ENCODE assay signal across 8 cellular contexts in the genomic region with DNA sequence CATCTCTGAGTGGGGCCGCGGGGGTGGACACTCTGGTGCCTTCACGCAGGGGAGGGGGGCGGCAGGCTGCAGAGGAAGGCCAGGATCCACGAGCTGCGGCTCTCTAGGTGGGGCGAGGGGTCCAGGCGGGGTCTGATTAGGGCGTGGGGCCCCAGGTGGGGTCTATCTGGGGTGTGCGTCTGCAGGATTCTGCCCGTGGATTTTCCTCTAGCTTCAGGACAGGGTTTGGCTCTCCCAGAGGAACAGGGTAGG. TPM values are rescaled to one million over a fixed set of nuclear protein-coding genes. Genes with fewer than 3 reads are reported as not detected.
A peak's percentile ranks its signal among the peaks of the same experiment; 100 is the strongest.
DNase-seq lines count a peak whose midpoint lies in the region; ATAC-seq and TF ChIP-seq lines count a peak whose summit lies in the region.

No MANE protein-coding gene starts in this region.

- H3K4me3 ChIP-seq in CD4-positive, CD25-positive, alpha-beta regulatory T cell (ENCODE audit: low read depth, low read length), result peak overlapping the region; percentile 60
- H3K4me3 ChIP-seq in HUES64 (ENCODE audit: low read length) (peak overlapping the region; percentile 86), colonic mucosa (peak overlapping the region; percentile 50), muscle layer of colon (ENCODE audit: low read depth in 1 of 2, low read length in 2 of 2) (peak overlapping the region; percentile 55 to 68)

- no peaks in the 10 kb centered on the region for H3K36me3 Mint-ChIP-seq in CD4-positive, CD25-positive, alpha-beta regulatory T cell

- H3K4me3 Mint-ChIP-seq in CD4-positive, CD25-positive, alpha-beta regulatory T cell, result peak overlapping the region; percentile 87 to 90 (median 89)

- H3K27me3 Mint-ChIP-seq in CD4-positive, CD25-positive, alpha-beta regulatory T cell, result peaks cover 5% of the 10 kb centered on the region

- H3K36me3 ChIP-seq in CD4-positive, CD25-positive, alpha-beta regulatory T cell (ENCODE audit: control insufficient read depth, insufficient read depth, low read length), result no peaks in the 10 kb centered on the region
- H3K36me3 ChIP-seq in HUES64 (ENCODE audit: insufficient read depth, low read length) (peaks cover 29% of the 10 kb centered on the region), colonic mucosa (peaks cover 13% of the 10 kb centered on the region), muscle layer of colon (ENCODE audit: insufficient read depth, low read length) (peaks cover 16% of the 10 kb centered on the region)

- DNase-seq in CD4-positive, CD25-positive, alpha-beta regulatory T cell, result no peak
- no peak for DNase-seq in colonic mucosa
- no peak for DNase-seq in hippocampal formation (lab: John Stamatoyannopoulos, UW)

- WGBS in HUES64, result 17% methylated on average over 11 of the region's 11 CpGs

- no peaks in the 10 kb centered on the region for H3K9me3 ChIP-seq in CD4-positive, CD25-positive, alpha-beta regulatory T cell (ENCODE audit: control insufficient read depth in 2 of 2, low read length in 2 of 2)
- H3K9me3 ChIP-seq in HUES64 (ENCODE audit: insufficient read depth, low read depth, low read length) (0 out of 2 replicates have a peak, but pooled peaks cover 3% of the 10 kb centered on the region), colonic mucosa (no peaks in the 10 kb centered on the region), muscle layer of colon (ENCODE audit: low read length) (no peaks in the 10 kb centered on the region)

- peak overlapping the region; percentile 77 for H3K9ac ChIP-seq in HUES64 (ENCODE audit: low read depth, low read length)
- H3K9ac ChIP-seq in colonic mucosa (ENCODE audit: low read depth in 2 of 2, low read length in 2 of 2), result peak overlapping the region; percentile 57 to 71
- peak overlapping the region; percentile 33 for H3K9ac ChIP-seq in muscle layer of colon (ENCODE audit: low read length)

- H3K27ac ChIP-seq in CD4-positive, CD25-positive, alpha-beta regulatory T cell (ENCODE audit: insufficient read depth, low read length, poor library complexity, severe bottlenecking), result peak overlapping the region; percentile 23
- no peak overlapping the region for H3K27ac ChIP-seq in HUES64 (ENCODE audit: low read depth, low read length)
- H3K27ac ChIP-seq in colonic mucosa, result no peak overlapping the region
- H3K27ac ChIP-seq in muscle layer of colon (ENCODE audit: low read depth, low read length), result peak overlapping the region; percentile 67

- no peak for TF ChIP-seq CTCF in colonic mucosa (IDR thresholded peaks at IDR 0.05)

- no peak for ATAC-seq in CD4-positive, CD25-positive, alpha-beta regulatory T cell (ENCODE audit: low read depth in 2 of 2)
- ATAC-seq in GM18861 (IDR thresholded peaks at IDR 0.05; ENCODE audit: unreplicated experiment), result no peak
- ATAC-seq in HG03025 (IDR thresholded peaks at IDR 0.05; ENCODE audit: low FRiP score, unreplicated experiment), result no peak
- ATAC-seq in HG02840 (IDR thresholded peaks at IDR 0.05; ENCODE audit: low FRiP score, unreplicated experiment), result no peak

- H3K4me1 ChIP-seq in CD4-positive, CD25-positive, alpha-beta regulatory T cell (ENCODE audit: control insufficient read depth, insufficient read depth, low read length, poor library complexity, severe bottlenecking), result peaks cover 26% of the 10 kb centered on the region
- H3K4me1 ChIP-seq in HUES64 (ENCODE audit: insufficient read depth, low read length) (peaks cover 10% of the 10 kb centered on the region; the same call in 1 of the 2 replicates), colonic mucosa (peaks cover 12% of the 10 kb centered on the region), muscle layer of colon (ENCODE audit: insufficient read depth, low read length) (peaks cover 17% of the 10 kb centered on the region)

- peaks cover 0 to 34% (median 14%) of the 10 kb centered on the region in 4 donors for H3K4me1 Mint-ChIP-seq in CD4-positive, CD25-positive, alpha-beta regulatory T cell

- intact Hi-C loops in colonic mucosa (cut with DNase I), result no loop called here

- H3K9me3 Mint-ChIP-seq in CD4-positive, CD25-positive, alpha-beta regulatory T cell, result peaks cover 0 to 3% (median under 1%) of the 10 kb centered on the region in 7 donors

- H3K27me3 ChIP-seq in CD4-positive, CD25-positive, alpha-beta regulatory T cell (ENCODE audit: control insufficient read depth, insufficient read depth, low read length), result no peaks in the 10 kb centered on the region
- H3K27me3 ChIP-seq in HUES64 (ENCODE audit: insufficient read depth, low read length), result 0 out of 2 replicates have a peak, but pooled peaks cover 3% of the 10 kb centered on the region
- H3K27me3 ChIP-seq in colonic mucosa, result no peaks in the 10 kb centered on the region
- H3K27me3 ChIP-seq in muscle layer of colon (ENCODE audit: control insufficient read depth in 1 of 2, insufficient read depth in 2 of 2, low read length in 2 of 2), result no peaks in the 10 kb centered on the region

- peak overlapping the region; percentile 76 to 86 (median 85) for H3K27ac Mint-ChIP-seq in CD4-positive, CD25-positive, alpha-beta regulatory T cell

RNA-seq across cellular contexts. Expression of gene JMJD4, which starts 6.3 kb away (rescaled TPM):
- total RNA-seq in CD4-positive, CD25-positive, alpha-beta regulatory T cell, result 9.7 TPM
- 10 to 100 TPM; 22.3 to 28.9 (median 26.8) TPM for polyA plus RNA-seq in CD4-positive, CD25-positive, alpha-beta regulatory T cell
- polyA plus RNA-seq in HUES64 (2013, experiment 1 of 2), result 15.3 TPM
- polyA plus RNA-seq in HUES64 (2013, experiment 2 of 2), result 12.3 TPM
- 10 to 100 TPM in 1 of 2 donors, 1 to 10 TPM in 1; 9.0 to 16.0 TPM for total RNA-seq in colonic mucosa

RNA-seq across cellular contexts. Expression of gene SNAP47, which starts 6.4 kb away (rescaled TPM):
- total RNA-seq in CD4-positive, CD25-positive, alpha-beta regulatory T cell, result 26.3 TPM
- 10 to 100 TPM; 47.0 to 60.1 (median 52.0) TPM for polyA plus RNA-seq in CD4-positive, CD25-positive, alpha-beta regulatory T cell
- polyA plus RNA-seq in HUES64 (2013, experiment 1 of 2), result 31.6 TPM
- polyA plus RNA-seq in HUES64 (2013, experiment 2 of 2), result 30.1 TPM
- 10 to 100 TPM; 19.0 to 28.0 TPM for total RNA-seq in colonic mucosa

Comparison
In these comparisons a context has a peak if more than half of its experiments do, and no peak if none do; other contexts are left out.
1. H3K27ac ChIP-seq: peak in CD4-positive, CD25-positive, alpha-beta regulatory T cell (single experiment) and muscle layer of colon (single experiment); none in HUES64 (single experiment) and colonic mucosa (single experiment).
2. Peak in every context shown above with its lines, with median percentiles within 50 percentile points of each other: H3K4me3 ChIP-seq and H3K9ac ChIP-seq.